ENCODE assay signal across 8 cellular contexts in genomic region chr20:17505664-17506517, GRCh38. TPM values are rescaled to one million over a fixed set of nuclear protein-coding genes. Genes with fewer than 3 reads are reported as not detected.
DNase-seq lines count a peak whose midpoint lies in the region; ATAC-seq, FAIRE-seq and TF ChIP-seq lines count a peak whose summit lies in the region.

No MANE protein-coding gene starts in this region.

- peak overlapping the region; percentile 61 for H3K4me3 ChIP-seq in fibroblast of villous mesenchyme (ENCODE audit: low read depth, low read length)

- peak overlapping the region; percentile 33; the same call in 1 of the 2 replicates for H3K27ac ChIP-seq in C4-2B

- no peak for FAIRE-seq in RCC 7860 (lab: Jason Lieb, UNC)

- TF ChIP-seq CTCF in C4-2B (conservative IDR thresholded peaks at IDR 0.05) (no peak), fibroblast of villous mesenchyme (IDR thresholded peaks at IDR 0.05; ENCODE audit: insufficient read depth, low read depth, low read length) (no peak)

- peak; percentile 75 for DNase-seq in activated CD8-positive, alpha-beta memory T cell treated with anti-CD3 and anti-CD28 coated beads, Interleukin-2, amount 50 U/mL, for 48 hours
- DNase-seq in fibroblast of villous mesenchyme (ENCODE audit: low read depth) (peak; percentile 49), NCI-H1092 (lab: John Stamatoyannopoulos, UW) (no peak), RCC 7860 (ENCODE audit: low spot score) (no peak)
- DNase-seq in stimulated activated CD4-positive, alpha-beta T cell treated with anti-CD3 and anti-CD28 coated beads, Interleukin-15, amount 100 ng/mL, for 24 hours: peak; percentile 74

- ATAC-seq in HG03103 (IDR thresholded peaks at IDR 0.05; ENCODE audit: low read depth, unreplicated experiment): peak; percentile 8
- no peak for ATAC-seq in HG03565 (IDR thresholded peaks at IDR 0.05; ENCODE audit: unreplicated experiment)

RNA-seq across cellular contexts. Expression of gene BFSP1, which starts 25.3 kb away (rescaled TPM):
- total RNA-seq in fibroblast of villous mesenchyme: 2.9 and 4.7 TPM in 2 replicates

Comparison
In these comparisons a context has a peak if more than half of its experiments do, and no peak if none do; other contexts are left out.
1. DNase-seq: peak in activated CD8-positive, alpha-beta memory T cell treated with anti-CD3 and anti-CD28 coated beads, Interleukin-2, amount 50 U/mL, for 48 hours (single experiment), fibroblast of villous mesenchyme (single experiment) and stimulated activated CD4-positive, alpha-beta T cell treated with anti-CD3 and anti-CD28 coated beads, Interleukin-15, amount 100 ng/mL, for 24 hours (single experiment); none in NCI-H1092 (single experiment) and RCC 7860 (single experiment).